8 cellular contexts compared by ENCODE assay signal in genomic region chr12:68610435-68611093, GRCh38. TPM values are rescaled to one million over a fixed set of nuclear protein-coding genes. Genes with fewer than 3 reads are reported as not detected.
A peak's percentile ranks its signal among the peaks of the same experiment; 100 is the strongest.
DNase-seq lines count a peak whose midpoint lies in the region; ATAC-seq and TF ChIP-seq lines count a peak whose summit lies in the region.

Gene RAP1B (plus strand): TSS chr12:68610899. CDS start chr12:68648725, 37,826 bp downstream.

- H3K27ac Mint-ChIP-seq in activated B cell treated with CpG ODN at 0.5 μM for 24 hours (peak within 1 kb of the TSS; percentile 99), immature natural killer cell (peak within 1 kb of the TSS; percentile 93 to 98 (median 97))

- H3K9me3 Mint-ChIP-seq in activated B cell treated with CpG ODN at 0.5 μM for 24 hours (no peaks in the 10 kb centered on the region), immature natural killer cell (no peaks in the 10 kb centered on the region)

- peaks cover 3% of the 10 kb centered on the region; the same call in 1 of the 2 replicates for H3K9me3 ChIP-seq in AG04450 (ENCODE audit: control insufficient read depth, insufficient read depth, low read length)

- CTCF ChIA-PET in AG04450 (lab: Charles Lee): interaction anchor here (0.9 to 2.1 kb wide), 5 partner anchors 67 to 387 kb away, joined by 3 to 8 read pairs (median 3); no protein-coding TSS in a partner anchor
- CTCF ChIA-PET in activated B cell treated with CpG ODN at 0.5 μM for 24 hours (lab: Charles Lee): interaction anchor here (0.9 to 1.7 kb wide), 2 partner anchors 17 to 252 kb away, joined by 3 to 11 read pairs; no protein-coding TSS in a partner anchor

- peak within 1 kb of the TSS; percentile 95 for H3K27ac ChIP-seq in AG04450 (ENCODE audit: low read depth, low read length)

- ATAC-seq in GM18907 (IDR thresholded peaks at IDR 0.05; ENCODE audit: unreplicated experiment): peak; percentile 86
- ATAC-seq in HG03139 (IDR thresholded peaks at IDR 0.05; ENCODE audit: unreplicated experiment): peak; percentile 75
- ATAC-seq in activated B cell treated with CpG ODN at 0.5 μM for 24 hours (ENCODE audit: low read depth): peak; percentile 82

- TF ChIP-seq CTCF in AG04450 (IDR thresholded peaks at IDR 0.05; ENCODE audit: low read depth, low read length): no peak
- TF ChIP-seq CTCF in activated B cell treated with CpG ODN at 0.5 μM for 24 hours (IDR thresholded peaks at IDR 0.05): no peak
- no peak for TF ChIP-seq CTCF in cardiac fibroblast (IDR thresholded peaks at IDR 0.05; ENCODE audit: low read depth, low read length)

- peak; percentile 73 for DNase-seq in AG04450 (ENCODE audit: low read depth, low spot score)
- peak; percentile 79 for DNase-seq in NCI-H2196 treated with DMSO at 0.1 percent for 48 hours (lab: John Stamatoyannopoulos, UW; ENCODE audit: unreplicated experiment)
- DNase-seq in activated B cell treated with CpG ODN at 0.5 μM for 24 hours: peak; percentile 82
- peak; percentile 88 to 94 for DNase-seq in cardiac fibroblast (ENCODE audit: low read depth in 2 of 2)
- DNase-seq in immature natural killer cell: peak; percentile 89 to 93 (median 92)
- DNase-seq in smooth muscle cell of the brain vasculature (ENCODE audit: low read depth, low spot score): peak; percentile 67

- intact Hi-C loops in activated B cell treated with CpG ODN at 0.5 μM for 24 hours (cut with micrococcal nuclease): loop anchor here (1.0 to 5.0 kb wide), 12 partner anchors 23 to 1341 kb away; partner anchors contain the start of genes CAND1, CCT2, MDM1 and MDM2

- H3K4me3 ChIP-seq in AG04450 (ENCODE audit: low read depth, low read length): peak within 1 kb of the TSS; percentile 86
- H3K4me3 ChIP-seq in cardiac fibroblast (replicated peaks in 1 of 2; ENCODE audit: low read depth in 2 of 2, low read length in 2 of 2): peak within 1 kb of the TSS; percentile 85 to 89

- H3K27me3 ChIP-seq in AG04450 (ENCODE audit: control insufficient read depth, insufficient read depth, low read length): no peaks in the 10 kb centered on the region

- H3K4me3 Mint-ChIP-seq in activated B cell treated with CpG ODN at 0.5 μM for 24 hours (peak within 1 kb of the TSS; percentile 95), immature natural killer cell (peak within 1 kb of the TSS; percentile 93 to 98 (median 96))

- H3K36me3 Mint-ChIP-seq in activated B cell treated with CpG ODN at 0.5 μM for 24 hours (ENCODE audit: low read depth) (peaks cover 32% of the 10 kb centered on the region), immature natural killer cell (peaks cover 18 to 21% (median 20%) of the 10 kb centered on the region in 3 donors)

- H3K4me1 Mint-ChIP-seq in activated B cell treated with CpG ODN at 0.5 μM for 24 hours (peaks cover 49% of the 10 kb centered on the region), immature natural killer cell (peaks cover 47 to 52% of the 10 kb centered on the region in 2 donors)

- POLR2A ChIA-PET in AG04450 (lab: Yijun Ruan, JAX): interaction anchor here (0.5 to 1.7 kb wide), 10 partner anchors 9 to 245 kb away, joined by 3 to 9 read pairs (median 4); partner anchors contain the start of gene MDM2
- POLR2A ChIA-PET in activated B cell treated with CpG ODN at 0.5 μM for 24 hours (lab: Charles Lee): interaction anchor here (0.5 to 3.7 kb wide), 35 partner anchors 8 to 631 kb away, joined by 3 to 35 read pairs (median 5); partner anchors contain the start of genes MDM1, MDM2, NUP107 and SLC35E3

- no peaks in the 10 kb centered on the region for H3K27me3 Mint-ChIP-seq in activated B cell treated with CpG ODN at 0.5 μM for 24 hours
- peaks cover 12 to 27% (median 14%) of the 10 kb centered on the region in 3 donors for H3K27me3 Mint-ChIP-seq in immature natural killer cell (ENCODE audit: low read depth in 3 of 3)

RNA-seq across cellular contexts. Expression of gene RAP1B, which starts in this region (rescaled TPM):
- polyA plus RNA-seq in AG04450 (2011; rRNA removed): 191 and 278 TPM in 2 replicates
- 54.2 and 96.6 TPM in 2 replicates for polyA minus RNA-seq in AG04450 (2011; rRNA and poly(A)+ RNA removed)
- 136 and 142 TPM in 2 replicates for total RNA-seq in activated B cell treated with CpG ODN at 0.5 μM for 24 hours
- polyA plus RNA-seq in immature natural killer cell: 1,000 to 10,000 TPM; 1,248 to 1,847 (median 1,256) TPM

Comparison
In these comparisons a context has a peak if more than half of its experiments do, and no peak if none do; other contexts are left out.
1. Peak in every context shown above with its lines: DNase-seq, ATAC-seq, H3K4me3 ChIP-seq and H3K27ac ChIP-seq.